19 cellular contexts compared by ENCODE assay signal in genomic region chr2:220374282-220374681, GRCh38.
"Had no signal": no experiment of that assay in that cellular context is flagged by ENCODE, and none has a peak within 500 bp of the region (broad histone marks: within the 10 kb centered on the region; RNA-seq: fewer than 3 reads in every experiment).

No MANE protein-coding gene starts in this region.

- H3K4me2 ChIP-seq: KMS-11 had no signal

- DNase-seq: activated CD4-positive, alpha-beta memory T cell treated with anti-CD3 and anti-CD28 coated beads, Interleukin-2, amount 10 ng/mL, durations not matched to agents 7 days and 5 days; activated CD4-positive, alpha-beta T cell treated with anti-CD3 and anti-CD28 coated beads for 36 hours; activated CD4-positive, alpha-beta T cell treated with anti-CD3 and anti-CD28 coated beads, Interleukin-2, amount 50 U/mL, for 1 hour; activated gamma-delta T cell; activated naive CD4-positive, alpha-beta T cell treated with anti-CD3 and anti-CD28 coated beads for 36 hours; activated T-cell treated with anti-CD3 and anti-CD28 coated beads for 4 hours; activated T-cell treated with anti-CD3 and anti-CD28 coated beads, Interleukin-2, amount 50 U/mL, for 48 hours; NCI-H2107; SHP77; T-helper 17 cell; T-helper 9 cell had no signal

- H3K36me3 ChIP-seq: brain microvascular endothelial cell, cardiac muscle cell, SJSA1 had no signal

- H3K27me3 ChIP-seq: brain microvascular endothelial cell, cardiac muscle cell, SJSA1 had no signal

- H3K4me3 ChIP-seq: cardiac muscle cell, SJSA1 had no signal

- H3K9me3 ChIP-seq: SJSA1 had no signal

- H3K27ac ChIP-seq: brain microvascular endothelial cell, cardiac muscle cell, KMS-11, SJSA1, VCaP had no signal

- H3K9ac ChIP-seq: KMS-11 had no signal

- H3K4me1 ChIP-seq: SJSA1 had no signal

- FAIRE-seq: RCC 7860, TTC549 had no signal

- ATAC-seq: activated CD4-positive, alpha-beta T cell treated with anti-CD3 and anti-CD28 coated beads for 36 hours; activated T-helper 17 cell treated with anti-CD3 and anti-CD28 coated beads, Interleukin-2, amount 50 U/mL, for 72 hours; T-helper 17 cell had no signal
